Comparison of ENCODE assay signal across 29 cellular contexts in the genomic region with DNA sequence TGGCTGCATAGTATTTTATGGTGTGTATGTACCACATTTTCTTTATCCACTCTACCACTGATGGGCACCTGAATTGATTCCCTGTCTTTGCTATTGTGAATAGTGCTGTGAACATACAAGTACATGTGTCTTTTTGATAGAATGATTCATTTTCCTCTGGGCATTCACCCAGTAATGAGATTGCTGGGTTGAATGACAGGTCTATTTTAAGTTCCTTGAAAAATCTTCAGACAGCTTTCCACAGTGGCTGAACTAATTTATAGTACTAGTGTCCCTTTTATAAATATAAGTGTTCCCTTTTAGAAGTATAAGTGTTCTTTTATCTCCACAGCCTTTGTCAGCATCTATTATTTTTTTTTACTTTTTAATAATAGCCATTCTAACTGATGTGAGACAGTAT.
"Had no signal": no experiment of that assay in that cellular context is flagged by ENCODE, and none has a peak within 500 bp of the region (broad histone marks: within the 10 kb centered on the region; RNA-seq: fewer than 3 reads in every experiment).

No MANE protein-coding gene starts in this region.

- H3K27me3 ChIP-seq: neutrophil, right lobe of liver, sigmoid colon, spleen, suprapubic skin, testis, tibial artery, transverse colon, upper lobe of right lung, uterus had no signal

- H3K36me3 ChIP-seq: neutrophil, pancreas, prostate gland, right lobe of liver, sigmoid colon, spleen, suprapubic skin, tibial artery, transverse colon, upper lobe of right lung, uterus had no signal

- ATAC-seq: naive thymus-derived CD4-positive, alpha-beta T cell; natural killer cell; pancreas; right cardiac atrium; right lobe of liver; stimulated activated memory B cell treated with anti-CD40 and anti-IgM and Interleukin-4, amounts not matched to agents 10 μg/mL and 1 μg/mL and 100 μg/mL, for 72 hours; stimulated activated naive CD8-positive, alpha-beta T cell treated with anti-CD3 and anti-CD28 coated beads, Interleukin-15, amount 100 ng/mL, for 72 hours; stimulated activated naive CD8-positive, alpha-beta T cell treated with anti-CD3 and anti-CD28 coated beads, Interleukin-15, Interleukin-2, amounts not matched to agents 100 U/mL and 50 U/mL, for 24 hours; upper lobe of right lung had no signal

- H3K9me3 ChIP-seq: neutrophil, pancreas, prostate gland, right lobe of liver, sigmoid colon, suprapubic skin, testis, tibial artery, transverse colon, uterus had no signal

- H3K27ac ChIP-seq: neutrophil, pancreas, prostate gland, right lobe of liver, sigmoid colon, skin epidermis, spleen, suprapubic skin, testis, tibial artery, transverse colon, upper lobe of right lung, uterus had no signal

- FAIRE-seq: pancreas had no signal

- DNase-seq: naive thymus-derived CD4-positive, alpha-beta T cell; natural killer cell; nucleus accumbens; pancreas; retina; right cardiac atrium; right lobe of liver; sigmoid colon; spleen; stimulated activated CD4-positive, alpha-beta T cell treated with anti-CD3 and anti-CD28 coated beads, Interleukin-12 subunit alpha, Interleukin-12 subunit beta, amount 100 ng/mL, for 4 hours; stimulated activated CD4-positive, alpha-beta T cell treated with anti-CD3 and anti-CD28 coated beads, Interleukin-1b, Interleukin-23, amount 100 ng/mL, for 48 hours; stimulated activated CD4-positive, alpha-beta T cell treated with anti-CD3 and anti-CD28 coated beads, Interleukin-4, amount 100 ng/mL, for 1 hour; stimulated activated CD4-positive, alpha-beta T cell treated with anti-CD3 and anti-CD28 coated beads, Interleukin-4, amount 100 ng/mL, for 4 hours; stimulated activated CD8-positive, alpha-beta memory T cell treated with anti-CD3 and anti-CD28 coated beads, Interleukin-4, amount 100 ng/mL, for 48 hours; stimulated activated naive CD4-positive, alpha-beta T cell; stimulated activated naive CD8-positive, alpha-beta T cell treated with anti-CD3 and anti-CD28 coated beads, Interleukin-15, amount 100 ng/mL, for 72 hours; stimulated activated naive CD8-positive, alpha-beta T cell treated with anti-CD3 and anti-CD28 coated beads, Interleukin-15, Interleukin-2, amounts not matched to agents 100 U/mL and 50 U/mL, for 24 hours; substantia nigra; testis; tibial artery; transverse colon; upper lobe of right lung; uterus had no signal

- H3K4me3 ChIP-seq: pancreas, prostate gland, right lobe of liver, sigmoid colon, skin epidermis, smooth muscle cell, spleen, suprapubic skin, testis, tibial artery, transverse colon, upper lobe of right lung, uterus had no signal

- H3K4me1 ChIP-seq: pancreas, prostate gland, right lobe of liver, sigmoid colon, spleen, suprapubic skin, testis, tibial artery, transverse colon, upper lobe of right lung, uterus had no signal
